21 cellular contexts compared by ENCODE assay signal in genomic region chr3:113685124-113685523, GRCh38.
"Had no signal": no experiment of that assay in that cellular context is flagged by ENCODE, and none has a peak within 500 bp of the region (broad histone marks: within the 10 kb centered on the region; RNA-seq: fewer than 3 reads in every experiment).

No MANE protein-coding gene starts in this region.

- H3K4me1 ChIP-seq: pancreas had no signal

- H3K27ac Mint-ChIP-seq: activated B cell treated with CpG ODN at 0.5 μM for 24 hours; activated CD4-positive, alpha-beta memory T cell treated with anti-CD3 and anti-CD28 coated beads for 36 hours; activated CD4-positive, alpha-beta T cell treated with anti-CD3 and anti-CD28 coated beads for 36 hours; activated naive CD4-positive, alpha-beta T cell treated with anti-CD3 and anti-CD28 coated beads for 36 hours; activated naive CD8-positive, alpha-beta T cell treated with anti-CD3 and anti-CD28 coated beads, Interleukin-2, amount 10 ng/mL, durations not matched to agents 7 days and 5 days; immature natural killer cell; nephron progenitor cell; stimulated activated naive CD8-positive, alpha-beta T cell treated with anti-CD3 and anti-CD28 coated beads, Interleukin-15, Interleukin-2, amounts not matched to agents 100 ng/mL and 50 ng/mL, for 24 hours; T-helper 17 cell had no signal

- H3K27ac ChIP-seq: pancreas, thyroid gland had no signal

- DNase-seq: activated B cell treated with CpG ODN at 0.5 μM for 24 hours; activated CD4-positive, alpha-beta memory T cell treated with anti-CD3 and anti-CD28 coated beads for 36 hours; activated CD4-positive, alpha-beta T cell treated with anti-CD3 and anti-CD28 coated beads for 36 hours; activated naive CD4-positive, alpha-beta T cell treated with anti-CD3 and anti-CD28 coated beads for 36 hours; activated naive CD8-positive, alpha-beta T cell treated with anti-CD3 and anti-CD28 coated beads, Interleukin-2, amount 10 ng/mL, durations not matched to agents 7 days and 5 days; activated T-cell treated with anti-CD3 and anti-CD28 coated beads, Interleukin-2, amount 50 U/mL, for 48 hours; amygdala; cerebellar nuclear complex; cortex of kidney; erythroblast; foreskin fibroblast; immature natural killer cell; left lung; nephron progenitor cell; pancreas; stimulated activated CD4-positive, alpha-beta T cell treated with anti-CD3 and anti-CD28 coated beads, Interleukin-1b, Interleukin-23, amount 100 ng/mL, for 48 hours; substantia nigra; T-helper 17 cell had no signal

- H3K36me3 ChIP-seq: left lung, pancreas, thyroid gland had no signal

- ATAC-seq: activated CD4-positive, alpha-beta T cell treated with anti-CD3 and anti-CD28 coated beads for 36 hours; T-helper 17 cell had no signal

- H3K27me3 Mint-ChIP-seq: activated B cell treated with CpG ODN at 0.5 μM for 24 hours; activated CD4-positive, alpha-beta memory T cell treated with anti-CD3 and anti-CD28 coated beads for 36 hours; activated CD4-positive, alpha-beta T cell treated with anti-CD3 and anti-CD28 coated beads for 36 hours; activated naive CD8-positive, alpha-beta T cell treated with anti-CD3 and anti-CD28 coated beads, Interleukin-2, amount 10 ng/mL, durations not matched to agents 7 days and 5 days; stimulated activated naive CD8-positive, alpha-beta T cell treated with anti-CD3 and anti-CD28 coated beads, Interleukin-15, Interleukin-2, amounts not matched to agents 100 ng/mL and 50 ng/mL, for 24 hours; T-helper 17 cell had no signal

- H3K9me3 ChIP-seq: pancreas, thyroid gland had no signal

- H3K27me3 ChIP-seq: left lung, pancreas, thyroid gland had no signal

- H3K4me3 Mint-ChIP-seq: activated B cell treated with CpG ODN at 0.5 μM for 24 hours; activated CD4-positive, alpha-beta memory T cell treated with anti-CD3 and anti-CD28 coated beads for 36 hours; activated CD4-positive, alpha-beta T cell treated with anti-CD3 and anti-CD28 coated beads for 36 hours; activated naive CD4-positive, alpha-beta T cell treated with anti-CD3 and anti-CD28 coated beads for 36 hours; activated naive CD8-positive, alpha-beta T cell treated with anti-CD3 and anti-CD28 coated beads, Interleukin-2, amount 10 ng/mL, durations not matched to agents 7 days and 5 days; immature natural killer cell; nephron progenitor cell; stimulated activated naive CD8-positive, alpha-beta T cell treated with anti-CD3 and anti-CD28 coated beads, Interleukin-15, Interleukin-2, amounts not matched to agents 100 ng/mL and 50 ng/mL, for 24 hours; T-helper 17 cell had no signal

- H3K4me1 Mint-ChIP-seq: activated CD4-positive, alpha-beta T cell treated with anti-CD3 and anti-CD28 coated beads for 36 hours; activated naive CD8-positive, alpha-beta T cell treated with anti-CD3 and anti-CD28 coated beads, Interleukin-2, amount 10 ng/mL, durations not matched to agents 7 days and 5 days had no signal

- H3K4me3 ChIP-seq: left lung, pancreas, skin epidermis, thyroid gland had no signal
